ENCODE assay signal across 10 cellular contexts in genomic region chr5:40428129-40428528, GRCh38.
DNase-seq lines count a peak whose midpoint lies in the region; ATAC-seq and TF ChIP-seq lines count a peak whose summit lies in the region.
"Had no signal": no experiment of that assay in that cellular context is flagged by ENCODE, and none has a peak within 500 bp of the region (broad histone marks: within the 10 kb centered on the region; RNA-seq: fewer than 3 reads in every experiment).

No MANE protein-coding gene starts in this region.

- H3K9me3 Mint-ChIP-seq in MCF 10A (ENCODE audit: unreplicated experiment) (peaks cover 8% of the 10 kb centered on the region), neural progenitor cell (peaks cover 3% of the 10 kb centered on the region)

- H3K27me3 Mint-ChIP-seq in MCF 10A (ENCODE audit: insufficient read depth, unreplicated experiment) (no peaks in the 10 kb centered on the region), neural progenitor cell (ENCODE audit: insufficient read depth, low read depth) (no peaks in the 10 kb centered on the region)

- H3K4me3 ChIP-seq in breast epithelium, result no peak overlapping the region
- H3K4me3 ChIP-seq in RWPE2 (ENCODE audit: severe bottlenecking), result no peak overlapping the region
- H3K4me3 ChIP-seq in upper lobe of right lung, result no peak overlapping the region
- no peak overlapping the region for H3K4me3 ChIP-seq in neural progenitor cell
- H3K4me3 ChIP-seq: BLaER1, prostate gland had no signal

- H3K4me3 Mint-ChIP-seq in MCF 10A (ENCODE audit: unreplicated experiment) (no peak overlapping the region), neural progenitor cell (no peak overlapping the region)

- CTCF ChIA-PET in MCF 10A (lab: Yijun Ruan, JAX), result interaction anchor here (0.7 to 1.0 kb wide), 2 partner anchors 8 to 9 kb away, joined by 3 read pairs; no protein-coding TSS in a partner anchor

- DNase-seq in MCF 10A (ENCODE audit: unreplicated experiment) (peak; percentile 74), breast epithelium (ENCODE audit: low spot score in 2 of 2) (no peak), RWPE2 (ENCODE audit: low spot score) (no peak), foreskin keratinocyte (peak in 1 of 2 donors; percentile 67), upper lobe of right lung (no peak), NCI-H526 treated with DMSO at 0.1 percent for 48 hours (lab: John Stamatoyannopoulos, UW) (no peak), mucosa of gallbladder (ENCODE audit: low spot score) (no peak), neural progenitor cell (ENCODE audit: low spot score) (no peak)

- no peak for TF ChIP-seq POLR2A in breast epithelium (IDR thresholded peaks at IDR 0.05)

- H3K27ac Mint-ChIP-seq in MCF 10A (ENCODE audit: low read depth, unreplicated experiment) (no peak overlapping the region), neural progenitor cell (no peak overlapping the region)

- H3K36me3 ChIP-seq in breast epithelium (no peaks in the 10 kb centered on the region), RWPE2 (ENCODE audit: low read depth) (no peaks in the 10 kb centered on the region), upper lobe of right lung (no peaks in the 10 kb centered on the region), neural progenitor cell (no peaks in the 10 kb centered on the region)
- H3K36me3 ChIP-seq: BLaER1, prostate gland had no signal

- H2AFZ ChIP-seq in neural progenitor cell (replicated peaks), result no peak overlapping the region

- no peaks in the 10 kb centered on the region for H3K79me2 ChIP-seq in neural progenitor cell (ENCODE audit: low read depth)

- H3K27me3 ChIP-seq in breast epithelium (no peaks in the 10 kb centered on the region), RWPE2 (ENCODE audit: insufficient read depth, poor library complexity, severe bottlenecking) (no peaks in the 10 kb centered on the region), foreskin keratinocyte (no peaks in the 10 kb centered on the region), upper lobe of right lung (no peaks in the 10 kb centered on the region), neural progenitor cell (no peaks in the 10 kb centered on the region)
- H3K27me3 ChIP-seq: BLaER1 had no signal

- ATAC-seq in RWPE2 (ENCODE audit: low read depth), result peak; percentile 83
- ATAC-seq in foreskin keratinocyte, result peak; percentile 62
- ATAC-seq in upper lobe of right lung, result peak; percentile 61

- POLR2A ChIA-PET in MCF 10A (lab: Yijun Ruan, JAX), result interaction anchor here (0.7 to 5.3 kb wide), 6 partner anchors 10 to 252 kb away, joined by 3 to 48 read pairs (median 4); partner anchors contain the start of gene PTGER4

- H3K9me3 ChIP-seq in breast epithelium (peaks cover 0 to 5% of the 10 kb centered on the region in 2 donors), RWPE2 (ENCODE audit: severe bottlenecking) (peaks cover 3% of the 10 kb centered on the region), upper lobe of right lung (no peaks in the 10 kb centered on the region), neural progenitor cell (ENCODE audit: low read depth) (no peaks in the 10 kb centered on the region)
- H3K9me3 ChIP-seq: prostate gland had no signal

- H3K4me1 Mint-ChIP-seq in MCF 10A (ENCODE audit: insufficient read depth, unreplicated experiment) (peaks cover 19% of the 10 kb centered on the region), neural progenitor cell (no peaks in the 10 kb centered on the region)

- no peak overlapping the region for H3K4me2 ChIP-seq in neural progenitor cell
- H3K4me2 ChIP-seq: BLaER1 had no signal

- H3K9ac ChIP-seq in neural progenitor cell, result no peak overlapping the region
- H3K9ac ChIP-seq: BLaER1 had no signal

- intact Hi-C loops in MCF 10A (cut with micrococcal nuclease) (no loop called here), breast epithelium (cut with DNase I; ENCODE audit: low total_unique reads) (no loop called here), upper lobe of right lung (cut with DNase I) (no loop called here)

- no peaks in the 10 kb centered on the region for H4K20me1 ChIP-seq in neural progenitor cell (ENCODE audit: low read depth)
- H4K20me1 ChIP-seq: BLaER1 had no signal

- no TSS peak for BruUV-seq in MCF 10A (replicated peaks; lab: Mats Ljungman, UMichigan)

- H3K27ac ChIP-seq in breast epithelium (no peak overlapping the region), RWPE2 (ENCODE audit: poor library complexity, severe bottlenecking) (peak overlapping the region; percentile 83), foreskin keratinocyte (no peak overlapping the region), upper lobe of right lung (no peak overlapping the region), neural progenitor cell (no peak overlapping the region)
- H3K27ac ChIP-seq: BLaER1, prostate gland had no signal

- H3F3A ChIP-seq in neural progenitor cell (ENCODE audit: low read depth), result no peaks in the 10 kb centered on the region

- H3K4me1 ChIP-seq in breast epithelium (no peaks in the 10 kb centered on the region), RWPE2 (ENCODE audit: insufficient read depth, poor library complexity, severe bottlenecking) (peaks cover 28% of the 10 kb centered on the region), foreskin keratinocyte (peaks cover 26% of the 10 kb centered on the region), upper lobe of right lung (peaks cover 2% of the 10 kb centered on the region), neural progenitor cell (peaks cover 4% of the 10 kb centered on the region)
- H3K4me1 ChIP-seq: prostate gland had no signal

- peaks cover 7% of the 10 kb centered on the region for H3K36me3 Mint-ChIP-seq in MCF 10A (ENCODE audit: insufficient read depth, unreplicated experiment)
- no peaks in the 10 kb centered on the region for H3K36me3 Mint-ChIP-seq in neural progenitor cell

- no peak for TF ChIP-seq CTCF in MCF 10A (IDR thresholded peaks at IDR 0.05; ENCODE audit: unreplicated experiment)
- TF ChIP-seq CTCF in breast epithelium (IDR thresholded peaks at IDR 0.05), result no peak
- no peak for TF ChIP-seq CTCF in RWPE2 (IDR thresholded peaks at IDR 0.05; ENCODE audit: poor library complexity, severe bottlenecking)
- TF ChIP-seq CTCF in foreskin keratinocyte (conservative IDR thresholded peaks at IDR 0.05), result no peak
- TF ChIP-seq CTCF in upper lobe of right lung (IDR thresholded peaks at IDR 0.05), result no peak
- TF ChIP-seq CTCF in neural progenitor cell (IDR thresholded peaks at IDR 0.05), result no peak
